33 cellular contexts compared by ENCODE assay signal in genomic region chr5:105903069-105903468, GRCh38.
DNase-seq lines count a peak whose midpoint lies in the region; ATAC-seq, FAIRE-seq and TF ChIP-seq lines count a peak whose summit lies in the region.
"Had no signal": no experiment of that assay in that cellular context is flagged by ENCODE, and none has a peak within 500 bp of the region (broad histone marks: within the 10 kb centered on the region; RNA-seq: fewer than 3 reads in every experiment).

No MANE protein-coding gene starts in this region.

- H4K5ac ChIP-seq in IMR-90 (ENCODE audit: low read depth, low read length), result no peak overlapping the region

- no peak overlapping the region for H3K18ac ChIP-seq in IMR-90 (ENCODE audit: low read depth, low read length)

- H3K9me1 ChIP-seq in IMR-90 (ENCODE audit: insufficient read depth, low read length), result no peaks in the 10 kb centered on the region

- intact Hi-C loops in IMR-90 (cut with micrococcal nuclease), result no loop called here

- H2AK5ac ChIP-seq in IMR-90 (ENCODE audit: low read depth, low read length), result no peak overlapping the region

- TF ChIP-seq CTCF in IMR-90 (conservative IDR thresholded peaks at IDR 0.05; ENCODE audit: low read depth, low read length) (no peak), fibroblast of villous mesenchyme (IDR thresholded peaks at IDR 0.05; ENCODE audit: insufficient read depth, low read depth, low read length) (no peak)

- no peaks in the 10 kb centered on the region for H3K36me3 ChIP-seq in IMR-90 (ENCODE audit: control insufficient read depth, insufficient read depth, low read length)
- no peaks in the 10 kb centered on the region for H3K36me3 ChIP-seq in adipocyte (ENCODE audit: control insufficient read depth, insufficient read depth, low read length, severe bottlenecking)
- H3K36me3 ChIP-seq: adrenal gland, BLaER1, breast epithelium, gastroesophageal sphincter, left lung, SJSA1, tibial artery had no signal

- no peak overlapping the region for H2BK15ac ChIP-seq in IMR-90 (ENCODE audit: low read depth, low read length)

- no peak for TF ChIP-seq RAD21 in IMR-90 (IDR thresholded peaks at IDR 0.05; ENCODE audit: low read length)

- no peaks in the 10 kb centered on the region for H3K79me1 ChIP-seq in IMR-90 (ENCODE audit: low read depth in 1 of 2, low read length in 2 of 2)

- no peak for TF ChIP-seq POLR2A in IMR-90 (IDR thresholded peaks at IDR 0.05; ENCODE audit: low read depth, low read length)

- H4K20me1 ChIP-seq in IMR-90 (ENCODE audit: insufficient read depth, low read length), result no peaks in the 10 kb centered on the region
- H4K20me1 ChIP-seq: BLaER1 had no signal

- H3K9me3 ChIP-seq in IMR-90 (ENCODE audit: control insufficient read depth, insufficient read depth, low read length) (no peaks in the 10 kb centered on the region), adipocyte (ENCODE audit: control insufficient read depth, low read length) (no peaks in the 10 kb centered on the region)
- H3K9me3 ChIP-seq: adrenal gland, BLaER1, breast epithelium, gastroesophageal sphincter, left lung, SJSA1, tibial artery had no signal

- DNase-seq in AG08395 (ENCODE audit: low spot score) (peak; percentile 2), IMR-90 (peak; percentile 35), adipocyte (ENCODE audit: low read depth) (peak; percentile 44), fibroblast of villous mesenchyme (ENCODE audit: low read depth) (peak; percentile 77), GM19239 (ENCODE audit: insufficient read length, low spot score) (no peak), hypothalamus (lab: John Stamatoyannopoulos, UW) (no peak)
- DNase-seq: activated CD4-positive, alpha-beta T cell treated with anti-CD3 and anti-CD28 coated beads, Interleukin-2, amount 10 ng/mL, durations not matched to agents 24 days and 14 days; activated CD8-positive, alpha-beta memory T cell treated with anti-CD3 and anti-CD28 coated beads, Interleukin-2, amount 10 ng/mL, durations not matched to agents 7 days and 5 days; activated T-cell treated with anti-CD3 and anti-CD28 coated beads, Interleukin-2, amount 50 U/mL, for 48 hours; adrenal gland; DMS53; effector CD8-positive, alpha-beta T cell; HCEC 1CT; left lung; naive thymus-derived CD4-positive, alpha-beta T cell; NCI-H1092; NCI-H1930; NCI-H526 treated with DMSO at 0.1 percent for 48 hours; retina; small intestine; stimulated activated CD4-positive, alpha-beta T cell treated with anti-CD3 and anti-CD28 coated beads, Interleukin-2, amount 100 ng/mL, for 24 hours; T-helper 17 cell; tibial artery had no signal

- H3K4me2 ChIP-seq in IMR-90 (ENCODE audit: low read depth, low read length), result peak overlapping the region; percentile 35
- H3K4me2 ChIP-seq: BLaER1 had no signal

- H2BK20ac ChIP-seq in IMR-90 (ENCODE audit: low read depth, low read length), result no peak overlapping the region

- no peak overlapping the region for H3K4ac ChIP-seq in IMR-90 (ENCODE audit: low read depth, low read length)

- H3K4me3 ChIP-seq in IMR-90 (ENCODE audit: insufficient read depth, low read depth, low read length), result no peak overlapping the region
- peak overlapping the region; percentile 24 for H3K4me3 ChIP-seq in adipocyte (ENCODE audit: low read length)
- peak overlapping the region; percentile 4 for H3K4me3 ChIP-seq in fibroblast of villous mesenchyme (ENCODE audit: low read depth, low read length)
- H3K4me3 ChIP-seq: adrenal gland, BLaER1, breast epithelium, gastroesophageal sphincter, left lung, SJSA1, tibial artery had no signal

- no peak overlapping the region for H3K9ac ChIP-seq in IMR-90 (ENCODE audit: low read depth, low read length)
- no peak overlapping the region for H3K9ac ChIP-seq in adipocyte (ENCODE audit: low read length)
- H3K9ac ChIP-seq: BLaER1 had no signal

- POLR2A ChIA-PET in IMR-90 (lab: Charles Lee; ENCODE audit: unreplicated experiment), result no interaction called here

- no peak overlapping the region for H2AK9ac ChIP-seq in IMR-90 (replicated peaks; ENCODE audit: low read depth, low read length, poor library complexity)

- H2BK5ac ChIP-seq in IMR-90 (ENCODE audit: low read depth, low read length, poor library complexity, severe bottlenecking), result no peak overlapping the region

- CTCF ChIA-PET in IMR-90 (lab: Yijun Ruan, JAX), result no interaction called here

- ATAC-seq in IMR-90 (ENCODE audit: low read depth) (no peak), GM21619 (IDR thresholded peaks at IDR 0.05; ENCODE audit: unreplicated experiment) (no peak), HG03565 (IDR thresholded peaks at IDR 0.05; ENCODE audit: unreplicated experiment) (no peak)
- ATAC-seq: activated CD8-positive, alpha-beta memory T cell treated with anti-CD3 and anti-CD28 coated beads, Interleukin-2, amount 10 ng/mL, durations not matched to agents 7 days and 5 days; gastroesophageal sphincter; left lung; naive thymus-derived CD4-positive, alpha-beta T cell; T-helper 17 cell had no signal

- no TSS peak for BruUV-seq in IMR-90 (replicated peaks; lab: Mats Ljungman, UMichigan)

- H3K27me3 ChIP-seq in IMR-90 (ENCODE audit: control insufficient read depth, insufficient read depth, low read length) (no peaks in the 10 kb centered on the region), adipocyte (replicated peaks; ENCODE audit: control insufficient read depth, insufficient read depth, low read length) (no peaks in the 10 kb centered on the region)
- H3K27me3 ChIP-seq: adrenal gland, BLaER1, breast epithelium, gastroesophageal sphincter, left lung, SJSA1, tibial artery had no signal

- no peak overlapping the region for H4K8ac ChIP-seq in IMR-90 (ENCODE audit: low read depth in 2 of 2, low read length in 2 of 2)

- no peak overlapping the region for H4K91ac ChIP-seq in IMR-90 (ENCODE audit: insufficient read depth, low read depth, low read length)

- no CpG with 5 or more reads among the region's 4 CpGs for WGBS in IMR-90 (ENCODE audit: extremely low coverage in 2 of 2, insufficient read length in 1 of 2), 2 experiments

- H3K56ac ChIP-seq in IMR-90 (ENCODE audit: extremely low read depth, insufficient read depth, low read length), result no peak overlapping the region

- no peak overlapping the region for H2BK120ac ChIP-seq in IMR-90 (ENCODE audit: low read depth, low read length)

- dilution Hi-C loops in IMR-90 (cut with HindIII; ENCODE audit: low sequenced_read_pairs, unreplicated experiment), result no loop called here

- H3K23ac ChIP-seq in IMR-90 (ENCODE audit: low read depth, low read length), result no peak overlapping the region

- in situ Hi-C loops in IMR-90 (cut with MboI; ENCODE audit: low sequenced_read_pairs), result no loop called here

- FAIRE-seq in GM19239 (lab: Jason Lieb, UNC), result no peak
- FAIRE-seq: A204.1, colon, islet of Langerhans, small intestine had no signal

- H3K27ac ChIP-seq in IMR-90 (ENCODE audit: insufficient read depth, low read length), result no peak overlapping the region
- H3K27ac ChIP-seq: adrenal gland, BLaER1, breast epithelium, epithelial cell of prostate, gastroesophageal sphincter, left lung, SJSA1, tibial artery had no signal

- H2AFZ ChIP-seq in IMR-90 (replicated peaks; ENCODE audit: low read length, poor library complexity), result no peak overlapping the region

- no peaks in the 10 kb centered on the region for H3K4me1 ChIP-seq in IMR-90 (ENCODE audit: control insufficient read depth, insufficient read depth, low read length)
- H3K4me1 ChIP-seq in adipocyte (ENCODE audit: control insufficient read depth, insufficient read depth, low read length), result peaks cover 24% of the 10 kb centered on the region
- H3K4me1 ChIP-seq: adrenal gland, BLaER1, breast epithelium, gastroesophageal sphincter, left lung, SJSA1, tibial artery had no signal

- no peak overlapping the region for H3K14ac ChIP-seq in IMR-90 (replicated peaks; ENCODE audit: low read depth, low read length)

TF ChIP-seq in IMR-90, 13 proteins besides CTCF, POLR2A, EP300 and RAD21:
- TF ChIP-seq RFX5 (IDR thresholded peaks at IDR 0.05; ENCODE audit: low read depth, low read length), result no peak
- TF ChIP-seq SMC3 (IDR thresholded peaks at IDR 0.05; ENCODE audit: low read depth, low read length), result no peak
- TF ChIP-seq ELK1 (IDR thresholded peaks at IDR 0.05; ENCODE audit: borderline replicate concordance, low read depth, low read length), result no peak
- TF ChIP-seq NFE2L2 (IDR thresholded peaks at IDR 0.05; ENCODE audit: low read depth, low read length), result no peak

Comparison
In these comparisons a context has a peak if more than half of its experiments do, and no peak if none do; other contexts are left out.
1. DNase-seq: peak in AG08395 (single experiment), IMR-90 (single experiment), adipocyte (single experiment) and fibroblast of villous mesenchyme (single experiment); none in GM19239 (single experiment) and hypothalamus (0 of 51).